ENCODE assay signal across 8 cellular contexts in genomic region chr2:71157124-71157802, GRCh38. TPM values are rescaled to one million over a fixed set of nuclear protein-coding genes. Genes with fewer than 3 reads are reported as not detected.
DNase-seq lines count a peak whose midpoint lies in the region; ATAC-seq, FAIRE-seq and TF ChIP-seq lines count a peak whose summit lies in the region.

No MANE protein-coding gene starts in this region.

- POLR2A ChIA-PET in CD4-positive, alpha-beta T cell (lab: Charles Lee), result no interaction called here

- CTCF ChIA-PET in CD4-positive, alpha-beta T cell (lab: Charles Lee), result interaction anchor here (0.6 to 0.8 kb wide), 3 partner anchors 14 to 143 kb away, joined by 3 to 4 read pairs (median 3); no protein-coding TSS in a partner anchor

- H3K27ac Mint-ChIP-seq in CD4-positive, alpha-beta T cell, result no peak overlapping the region
- no peak overlapping the region for H3K27ac Mint-ChIP-seq in osteocyte (ENCODE audit: unreplicated experiment)

- H4K20me1 ChIP-seq in OCI-LY3 (ENCODE audit: insufficient read depth, low read length), result no peaks in the 10 kb centered on the region

- no peak overlapping the region for H3K4me3 Mint-ChIP-seq in CD4-positive, alpha-beta T cell
- H3K4me3 Mint-ChIP-seq in osteocyte (ENCODE audit: unreplicated experiment), result peak overlapping the region; percentile 49

- peaks cover 8% of the 10 kb centered on the region; the same call in 1 of the 2 replicates for H3K4me1 ChIP-seq in OCI-LY3 (ENCODE audit: low read length)
- peaks cover 0 to 8% of the 10 kb centered on the region in 2 donors for H3K4me1 ChIP-seq in thyroid gland

- no peaks in the 10 kb centered on the region for H3K79me2 ChIP-seq in OCI-LY3 (ENCODE audit: low read length)

- H3K4me1 Mint-ChIP-seq in CD4-positive, alpha-beta T cell (ENCODE audit: low read depth), result peaks cover 7% of the 10 kb centered on the region
- H3K4me1 Mint-ChIP-seq in osteocyte (ENCODE audit: unreplicated experiment), result peaks cover 11% of the 10 kb centered on the region

- no peaks in the 10 kb centered on the region for H3K36me3 ChIP-seq in OCI-LY3 (replicated peaks; ENCODE audit: low read depth, low read length)
- no peaks in the 10 kb centered on the region for H3K36me3 ChIP-seq in thyroid gland

- intact Hi-C loops in CD4-positive, alpha-beta T cell (cut with DNase I, micrococcal nuclease), result loop anchor here (1.0 to 5.0 kb wide), 2 partner anchors 120 to 353 kb away; no protein-coding TSS in a partner anchor
- intact Hi-C loops in thyroid gland (cut with DNase I), result no loop called here

- H2AFZ ChIP-seq in OCI-LY3 (ENCODE audit: low read depth, low read length), result peak overlapping the region; percentile 72; the same call in 1 of the 2 replicates

- H3K4me3 ChIP-seq in OCI-LY3 (ENCODE audit: low read length), result peak overlapping the region; percentile 65
- no peak overlapping the region for H3K4me3 ChIP-seq in thyroid gland (replicated peaks in 1 of 3)

- TF ChIP-seq POLR2A in H54 (IDR thresholded peaks at IDR 0.05; ENCODE audit: low read depth, low read length) (no peak), thyroid gland (IDR thresholded peaks at IDR 0.05) (no peak)

- H3K9ac ChIP-seq in OCI-LY3 (ENCODE audit: low read length), result no peak overlapping the region

- H3K36me3 Mint-ChIP-seq in CD4-positive, alpha-beta T cell (ENCODE audit: low read depth), result peaks cover 2% of the 10 kb centered on the region
- H3K36me3 Mint-ChIP-seq in osteocyte (ENCODE audit: unreplicated experiment), result no peaks in the 10 kb centered on the region

- no peaks in the 10 kb centered on the region for H3K9me3 Mint-ChIP-seq in CD4-positive, alpha-beta T cell
- H3K9me3 Mint-ChIP-seq in osteocyte (ENCODE audit: unreplicated experiment), result no peaks in the 10 kb centered on the region

- no peaks in the 10 kb centered on the region for H3K27me3 ChIP-seq in CD4-positive, alpha-beta T cell (ENCODE audit: control insufficient read depth, insufficient read depth, low read length)
- H3K27me3 ChIP-seq in OCI-LY3 (ENCODE audit: low read depth, low read length), result no peaks in the 10 kb centered on the region
- H3K27me3 ChIP-seq in thyroid gland, result no peaks in the 10 kb centered on the region

- no peak for FAIRE-seq in H54 (lab: Jason Lieb, UNC)
- no peak for FAIRE-seq in frontal cortex (lab: Jason Lieb, UNC)

- no peak overlapping the region for H3K27ac ChIP-seq in CD4-positive, alpha-beta T cell (ENCODE audit: low read depth, low read length)
- H3K27ac ChIP-seq in OCI-LY3 (ENCODE audit: low read length), result no peak overlapping the region
- no peak overlapping the region for H3K27ac ChIP-seq in thyroid gland

- peak; percentile 70 for ATAC-seq in CD4-positive, alpha-beta T cell (ENCODE audit: poor library complexity)
- no peak for ATAC-seq in GM21723 (IDR thresholded peaks at IDR 0.05; ENCODE audit: unreplicated experiment)

- no peaks in the 10 kb centered on the region for H3K9me3 ChIP-seq in CD4-positive, alpha-beta T cell (ENCODE audit: control insufficient read depth, low read length)
- H3K9me3 ChIP-seq in OCI-LY3 (ENCODE audit: insufficient read depth, low read length) (no peaks in the 10 kb centered on the region), thyroid gland (no peaks in the 10 kb centered on the region)

- 6 to 7% methylated on average over 15 of the region's 16 CpGs for WGBS in thyroid gland, 2 donors

- DNase-seq in CD4-positive, alpha-beta T cell, result peak; percentile 31 to 69 (median 46)
- DNase-seq in H54 (ENCODE audit: insufficient read length, low spot score), result peak; percentile 49
- DNase-seq in activated T-helper 1 cell treated with anti-CD3 and anti-CD28 coated beads, Interleukin-2, amount 50 U/mL, for 16 hours (ENCODE audit: low read depth in 1 of 2, low spot score in 1 of 2), result peak; percentile 18 to 25
- DNase-seq in frontal cortex (ENCODE audit: low spot score in 2 of 2), result peak; percentile 34 to 49
- DNase-seq in osteocyte (ENCODE audit: extremely low spot score, unreplicated experiment), result no peak
- DNase-seq in thyroid gland, result peak; percentile 40 to 44

- peak overlapping the region; percentile 67 for H3K4me2 ChIP-seq in OCI-LY3 (ENCODE audit: low read length)

- H3K27me3 Mint-ChIP-seq in CD4-positive, alpha-beta T cell, result peaks cover 20% of the 10 kb centered on the region
- H3K27me3 Mint-ChIP-seq in osteocyte (ENCODE audit: unreplicated experiment), result peaks cover 18% of the 10 kb centered on the region

- TF ChIP-seq CTCF in CD4-positive, alpha-beta T cell (IDR thresholded peaks at IDR 0.05), result peak; percentile 66
- TF ChIP-seq CTCF in OCI-LY3 (IDR thresholded peaks at IDR 0.05; ENCODE audit: low read depth, low read length) (peak; percentile 73), osteocyte (IDR thresholded peaks at IDR 0.05) (peak; percentile 69), thyroid gland (IDR thresholded peaks at IDR 0.05) (peak in 5 of 6 experiments; percentile 25 to 58 (median 50))

RNA-seq across cellular contexts. Expression of gene MPHOSPH10, which starts 26.8 kb away (rescaled TPM):
- 10 to 100 TPM; 36.7 to 38.2 TPM for total RNA-seq in CD4-positive, alpha-beta T cell
- total RNA-seq in frontal cortex, result 33.8 TPM
- 36.3 and 38.6 TPM in 2 replicates for total RNA-seq in osteocyte
- total RNA-seq in thyroid gland, result 10 to 100 TPM; 27.6 to 53.2 (median 39.3) TPM

RNA-seq across cellular contexts. Expression of gene MCEE, which starts 27.2 kb away (rescaled TPM):
- total RNA-seq in CD4-positive, alpha-beta T cell, result 1 to 10 TPM; 4.3 to 8.0 TPM
- total RNA-seq in frontal cortex (8.6 TPM), osteocyte (18.2 and 19.0 TPM in 2 replicates), thyroid gland (10 to 100 TPM; 15.7 to 24.2 (median 18.3) TPM)
